Comparison of ENCODE assay signal across 10 cellular contexts in the genomic region with DNA sequence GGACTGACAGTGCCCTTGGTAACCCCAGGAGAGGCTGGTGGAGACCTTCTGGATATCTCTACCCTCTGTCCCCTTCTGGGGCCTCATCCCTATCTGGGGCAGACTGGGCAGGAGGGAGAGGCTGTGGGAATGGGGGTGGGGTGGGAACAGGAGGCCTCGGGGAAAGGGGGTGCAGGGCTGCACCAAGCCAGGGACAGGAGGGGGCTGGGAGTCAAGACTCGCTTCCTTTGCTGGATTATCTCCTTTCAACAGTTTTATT. TPM values are rescaled to one million over a fixed set of nuclear protein-coding genes. Genes with fewer than 3 reads are reported as not detected.
DNase-seq lines count a peak whose midpoint lies in the region; ATAC-seq, FAIRE-seq and TF ChIP-seq lines count a peak whose summit lies in the region.
"Had no signal": no experiment of that assay in that cellular context is flagged by ENCODE, and none has a peak within 500 bp of the region (broad histone marks: within the 10 kb centered on the region; RNA-seq: fewer than 3 reads in every experiment).

No MANE protein-coding gene starts in this region.

- peak overlapping the region; percentile 86; the same call in 1 of the 2 replicates for H3K18ac ChIP-seq in H1 (ENCODE audit: extremely low read depth, low read length)

- TF ChIP-seq EP300 in H1 (IDR thresholded peaks at IDR 0.05; ENCODE audit: borderline replicate concordance in 1 of 2, low read depth in 2 of 2, low read length in 2 of 2) = no peak

- H2BK120ac ChIP-seq in H1 (replicated peaks; ENCODE audit: low read depth, low read length) = peak overlapping the region; percentile 1

- H2BK15ac ChIP-seq in H1 (ENCODE audit: low read length) = no peak overlapping the region

- no peak for TF ChIP-seq RAD21 in H1 (IDR thresholded peaks at IDR 0.05 in 1 of 2, conservative IDR thresholded peaks at IDR 0.05 in 1 of 2; ENCODE audit: low read depth in 2 of 2, low read length in 2 of 2)

- peaks cover 5% of the 10 kb centered on the region for H3K27me3 Mint-ChIP-seq in neural progenitor cell (ENCODE audit: insufficient read depth, low read depth)

- peak overlapping the region; percentile 89 for H3K4ac ChIP-seq in H1 (replicated peaks; ENCODE audit: insufficient read length, low read depth, low read length)

- peak overlapping the region; percentile 85 for H3K4me3 Mint-ChIP-seq in neural progenitor cell

- H4K8ac ChIP-seq in H1 (ENCODE audit: extremely low read depth, insufficient read depth, low read length) = no peak overlapping the region

- H3K23ac ChIP-seq in H1 (ENCODE audit: insufficient read length) = no peak overlapping the region

- peaks cover 36% of the 10 kb centered on the region for H3K36me3 ChIP-seq in left ventricle myocardium inferior
- peaks cover 2 to 17% (median 13%) of the 10 kb centered on the region in 4 experiments; a peak in 6 of 8 replicates for H3K36me3 ChIP-seq in H1 (ENCODE audit: control insufficient read depth in 2 of 4, insufficient read depth in 4 of 4, low read length in 3 of 4)
- no peaks in the 10 kb centered on the region for H3K36me3 ChIP-seq in neural progenitor cell
- H3K36me3 ChIP-seq in mucosa of descending colon (ENCODE audit: low read depth) = no peaks in the 10 kb centered on the region

- peak overlapping the region; percentile 94 for H3K27ac ChIP-seq in left ventricle myocardium inferior (replicated peaks)
- peak overlapping the region; percentile 92 for H3K27ac ChIP-seq in H1 (ENCODE audit: low read depth, low read length)
- H3K27ac ChIP-seq in neural progenitor cell = peak overlapping the region; percentile 90

- CTCF ChIA-PET in H1 (lab: Charles Lee; ENCODE audit: partially characterized antibody) = interaction anchor here (0.6 to 34.4 kb wide), 6 partner anchors 9 to 284 kb away, joined by 3 to 638 read pairs (median 4); a partner anchor contains a TSS

- H2AK5ac ChIP-seq in H1 (ENCODE audit: low read depth, low read length) = no peak overlapping the region

- peak overlapping the region; percentile 58 for H3K4me3 ChIP-seq in left ventricle myocardium inferior
- peak overlapping the region in 1 of 4 experiments; percentile 53; a peak in 2 of 8 replicates for H3K4me3 ChIP-seq in H1 (ENCODE audit: extremely low read depth in 1 of 4, insufficient read depth in 2 of 4, low read depth in 3 of 4, low read length in 4 of 4)
- peak overlapping the region; percentile 48 for H3K4me3 ChIP-seq in neural progenitor cell
- H3K4me3 ChIP-seq in mucosa of descending colon = no peak overlapping the region

- peak overlapping the region; percentile 100 for H3K27ac Mint-ChIP-seq in neural progenitor cell
- H3K27ac Mint-ChIP-seq: activated T-helper 2 cell treated with anti-CD3 and anti-CD28 coated beads, Interferon-gamma antibody, Interleukin-2, Interleukin-4, amounts not matched to agents 10 μg/mL and 5 μg/mL and 100 μg/mL, durations not matched to agents 14 hours and 24 hours and 36 hours had no signal

- no peak for ATAC-seq in Right ventricle myocardium inferior
- ATAC-seq in mucosa of descending colon = no peak

- peaks cover 2% of the 10 kb centered on the region for H3K23me2 ChIP-seq in H1 (ENCODE audit: low read depth, low read length)

- no peak for TF ChIP-seq POLR2A in H1 (IDR thresholded peaks at IDR 0.05; ENCODE audit: control extremely low read depth in 1 of 2, low read depth in 2 of 2, low read length in 2 of 2)

- H3K4me2 ChIP-seq in H1 (ENCODE audit: insufficient read depth in 1 of 2, low read depth in 2 of 2, low read length in 2 of 2) = peak overlapping the region; percentile 82 to 96
- H3K4me2 ChIP-seq in neural progenitor cell = peak overlapping the region; percentile 81

- no peak overlapping the region; the same call in 1 of the 2 replicates for H2BK20ac ChIP-seq in H1 (ENCODE audit: low read length)

- H3K79me2 ChIP-seq in H1 (ENCODE audit: control insufficient read depth in 1 of 2, insufficient read depth in 2 of 2, low read length in 2 of 2) (peaks cover 0 to 6% of the 10 kb centered on the region in 2 experiments; a peak in 1 of 4 replicates), neural progenitor cell (ENCODE audit: low read depth) (peaks cover 7% of the 10 kb centered on the region)

- 0 out of 2 replicates have a peak, but pooled peaks cover 3% of the 10 kb centered on the region for H3K79me1 ChIP-seq in H1 (ENCODE audit: low read depth, low read length)

- H3K14ac ChIP-seq in H1 (ENCODE audit: insufficient read length) = no peak overlapping the region

- H4K5ac ChIP-seq in H1 (ENCODE audit: insufficient read length, low read depth, low read length) = no peak overlapping the region

- WGBS in H1 (ENCODE audit: extremely low coverage in 1 of 2, insufficient coverage in 1 of 2, insufficient read length in 1 of 2, insufficient replicate concordance in 2 of 2, low coverage in 1 of 2, low lambda C conversion rate in 2 of 2, missing lambda C conversion rate in 1 of 2), 2 experiments = 0% methylated on average over 1 of the region's 2 CpGs; no CpG with 5 or more reads in 1 of the 2 experiments

- H3K56ac ChIP-seq in H1 (replicated peaks; ENCODE audit: insufficient read length, low read depth, low read length) = no peak overlapping the region

- peaks cover 36% of the 10 kb centered on the region for H3F3A ChIP-seq in neural progenitor cell (ENCODE audit: low read depth)

- H3K36me3 Mint-ChIP-seq in neural progenitor cell = peaks cover 2% of the 10 kb centered on the region

- TF ChIP-seq CTCF in left ventricle myocardium inferior (IDR thresholded peaks at IDR 0.05; ENCODE audit: borderline replicate concordance) (no peak), H1 (IDR thresholded peaks at IDR 0.05; ENCODE audit: control extremely low read depth in 1 of 3, insufficient read depth in 1 of 3, low read depth in 1 of 3, low read length in 3 of 3) (no peak), neural progenitor cell (IDR thresholded peaks at IDR 0.05) (no peak), mucosa of descending colon (IDR thresholded peaks at IDR 0.05) (no peak)

- H3K9ac ChIP-seq in H1 (replicated peaks in 1 of 4; ENCODE audit: extremely low read depth in 1 of 4, low read depth in 3 of 4, low read length in 3 of 4) (peak overlapping the region in 1 of 4 experiments; percentile 5; a peak in 1 of 7 replicates), neural progenitor cell (no peak overlapping the region)

- peak overlapping the region; percentile 98; the same call in 1 of the 2 replicates for H2BK5ac ChIP-seq in H1 (ENCODE audit: low read depth, low read length)

- no peak overlapping the region for H2AFZ ChIP-seq in H1 (ENCODE audit: low read length)
- no peak overlapping the region for H2AFZ ChIP-seq in neural progenitor cell (replicated peaks)

- intact Hi-C loops in left ventricle myocardium inferior (cut with micrococcal nuclease) = no loop called here
- intact Hi-C loops in Right ventricle myocardium inferior (cut with DNase I) = no loop called here
- intact Hi-C loops in mucosa of descending colon (cut with DNase I, micrococcal nuclease) = no loop called here

- no peaks in the 10 kb centered on the region for H3K9me3 ChIP-seq in left ventricle myocardium inferior (replicated peaks)
- no peaks in the 10 kb centered on the region for H3K9me3 ChIP-seq in H1 (ENCODE audit: insufficient read depth in 2 of 2, low read depth in 1 of 2, low read length in 1 of 2)
- H3K9me3 ChIP-seq in neural progenitor cell (ENCODE audit: low read depth) = no peaks in the 10 kb centered on the region
- H3K9me3 ChIP-seq in mucosa of descending colon = no peaks in the 10 kb centered on the region

- POLR2A ChIA-PET in H1 (lab: Charles Lee; ENCODE audit: partially characterized antibody) = interaction anchor here (0.8 to 2.7 kb wide), 8 partner anchors 8 to 94 kb away, joined by 3 to 14 read pairs (median 8); a partner anchor contains a TSS

- H3K27me3 ChIP-seq in left ventricle myocardium inferior (ENCODE audit: low read depth) (no peaks in the 10 kb centered on the region), H1 (replicated peaks in 1 of 4; ENCODE audit: control insufficient read depth in 3 of 4, extremely low read depth in 1 of 4, insufficient read depth in 3 of 4, low read length in 3 of 4) (no peaks in the 10 kb centered on the region), neural progenitor cell (no peaks in the 10 kb centered on the region)

- H3K4me1 Mint-ChIP-seq in neural progenitor cell = peaks cover 36% of the 10 kb centered on the region

- H3K9me3 Mint-ChIP-seq in neural progenitor cell = no peaks in the 10 kb centered on the region
- H3K9me3 Mint-ChIP-seq: activated T-helper 2 cell treated with anti-CD3 and anti-CD28 coated beads, Interferon-gamma antibody, Interleukin-2, Interleukin-4, amounts not matched to agents 10 μg/mL and 5 μg/mL and 100 μg/mL, durations not matched to agents 14 hours and 24 hours and 36 hours had no signal

- H3K4me1 ChIP-seq in left ventricle myocardium inferior (peaks cover 69% of the 10 kb centered on the region), H1 (replicated peaks in 1 of 4; ENCODE audit: control insufficient read depth in 3 of 4, insufficient read depth in 4 of 4, low read length in 3 of 4) (peaks cover 1 to 11% (median 6%) of the 10 kb centered on the region in 4 experiments), neural progenitor cell (peaks cover 17% of the 10 kb centered on the region), mucosa of descending colon (ENCODE audit: low read depth) (peaks cover 17% of the 10 kb centered on the region)

- H4K20me1 ChIP-seq in H1 (replicated peaks in 1 of 2; ENCODE audit: control insufficient read depth in 1 of 2, insufficient read depth in 2 of 2, low read length in 2 of 2) (no peaks in the 10 kb centered on the region), neural progenitor cell (ENCODE audit: low read depth) (no peaks in the 10 kb centered on the region)

- no peak for FAIRE-seq in H1 (lab: Jason Lieb, UNC)
- FAIRE-seq: endometrium had no signal

- no peak overlapping the region for H2BK12ac ChIP-seq in H1 (ENCODE audit: low read depth, low read length)

- peak overlapping the region; percentile 8 for H4K91ac ChIP-seq in H1 (replicated peaks; ENCODE audit: insufficient read length, low read length)

- DNase-seq in left ventricle myocardium inferior (no peak), Right ventricle myocardium inferior (ENCODE audit: missing footprints) (no peak), H1 (ENCODE audit: low read depth in 1 of 2, low spot score in 2 of 2) (no peak), neural progenitor cell (ENCODE audit: low spot score) (no peak), mucosa of descending colon (no peak), midbrain (lab: John Stamatoyannopoulos, UW) (no peak), NCI-H1417 treated with DMSO at 0.1 percent for 48 hours (lab: John Stamatoyannopoulos, UW) (no peak)
- no peak for DNase-seq in stimulated activated CD4-positive, alpha-beta T cell treated with anti-CD3 and anti-CD28 coated beads, Interleukin-2, amount 100 ng/mL, for 24 hours

RNA-seq across cellular contexts. Expression of a gene that starts 24.8 kb away (rescaled TPM):
- total RNA-seq in left ventricle myocardium inferior (29.3 TPM), Right ventricle myocardium inferior (30.4 TPM), neural progenitor cell (ENCODE audit: low replicate concordance) (16.6 and 55.1 TPM in 2 replicates), mucosa of descending colon (10 to 100 TPM; 29.5 to 48.1 (median 30.0) TPM)
- 104 and 114 TPM in 2 replicates for total RNA-seq in H1 (2021; fragmentation: NEBNext Ultra II Directional; extraction: Animal tissue kit (Norgen Biotek cat#: 25700))
- polyA plus RNA-seq in H1 (2011; rRNA removed) = 343 and 436 TPM in 2 replicates
- 191 TPM for polyA plus RNA-seq in H1 (2011; cell fraction: cytosol; rRNA removed)
- polyA plus RNA-seq in H1 (2011; cell fraction: nucleus; rRNA removed) = 198 TPM
- 143 to 233 TPM (median 204 TPM) in 4 replicates for polyA plus RNA-seq in H1 (2012, experiment 1 of 2)
- 249 TPM for polyA plus RNA-seq in H1 (2012, experiment 2 of 2)
- 394 TPM for polyA plus RNA-seq in H1 (2013, experiment 1 of 2)
- 451 TPM for polyA plus RNA-seq in H1 (2013, experiment 2 of 2)
- 132 and 168 TPM in 2 replicates for polyA minus RNA-seq in H1 (2011; rRNA and poly(A)+ RNA removed)
- polyA minus RNA-seq in H1 (2011; cell fraction: cytosol; rRNA and poly(A)+ RNA removed) = 151 TPM
- 96.9 TPM for polyA minus RNA-seq in H1 (2011; cell fraction: nucleus; rRNA and poly(A)+ RNA removed)

RNA-seq across cellular contexts. Expression of a gene that starts 28.1 kb away (rescaled TPM):
- 62.6 TPM for total RNA-seq in left ventricle myocardium inferior
- total RNA-seq in Right ventricle myocardium inferior = 67.5 TPM
- 48.5 and 54.0 TPM in 2 replicates for total RNA-seq in H1 (2021; fragmentation: NEBNext Ultra II Directional; extraction: Animal tissue kit (Norgen Biotek cat#: 25700))
- 54.4 and 79.2 TPM in 2 replicates for polyA plus RNA-seq in H1 (2011; rRNA removed)
- 78.3 TPM for polyA plus RNA-seq in H1 (2011; cell fraction: cytosol; rRNA removed)
- 103 TPM for polyA plus RNA-seq in H1 (2011; cell fraction: nucleus; rRNA removed)
- 31.8 to 62.6 TPM (median 53.9 TPM) in 4 replicates for polyA plus RNA-seq in H1 (2012, experiment 1 of 2)
- 44.0 TPM for polyA plus RNA-seq in H1 (2012, experiment 2 of 2)
- polyA plus RNA-seq in H1 (2013, experiment 1 of 2) = 23.8 TPM
- 23.7 TPM for polyA plus RNA-seq in H1 (2013, experiment 2 of 2)
- 77.4 and 115 TPM in 2 replicates for polyA minus RNA-seq in H1 (2011; rRNA and poly(A)+ RNA removed)
- 41.8 TPM for polyA minus RNA-seq in H1 (2011; cell fraction: cytosol; rRNA and poly(A)+ RNA removed)
- 57.9 TPM for polyA minus RNA-seq in H1 (2011; cell fraction: nucleus; rRNA and poly(A)+ RNA removed)
- 23.6 and 71.0 TPM in 2 replicates for total RNA-seq in neural progenitor cell (ENCODE audit: low replicate concordance)
- total RNA-seq in mucosa of descending colon = 10 to 100 TPM; 18.9 to 48.3 (median 32.4) TPM

RNA-seq across cellular contexts. Expression of a gene that starts 28.8 kb away (rescaled TPM):
- total RNA-seq in left ventricle myocardium inferior (41.2 TPM), Right ventricle myocardium inferior (47.6 TPM), neural progenitor cell (ENCODE audit: low replicate concordance) (69.6 and 76.7 TPM in 2 replicates), mucosa of descending colon (10 to 100 TPM; 45.1 to 63.5 (median 48.2) TPM)
- 118 and 142 TPM in 2 replicates for total RNA-seq in H1 (2021; fragmentation: NEBNext Ultra II Directional; extraction: Animal tissue kit (Norgen Biotek cat#: 25700))
- polyA plus RNA-seq in H1 (2011; rRNA removed) = 51.6 and 69.8 TPM in 2 replicates
- polyA plus RNA-seq in H1 (2011; cell fraction: cytosol; rRNA removed) = 57.3 TPM
- 31.1 TPM for polyA plus RNA-seq in H1 (2011; cell fraction: nucleus; rRNA removed)
- polyA plus RNA-seq in H1 (2012, experiment 1 of 2) = 59.4 to 75.6 TPM (median 69.7 TPM) in 4 replicates
- polyA plus RNA-seq in H1 (2012, experiment 2 of 2) = 76.0 TPM
- polyA plus RNA-seq in H1 (2013, experiment 1 of 2) = 126 TPM
- polyA plus RNA-seq in H1 (2013, experiment 2 of 2) = 129 TPM
- polyA minus RNA-seq in H1 (2011; rRNA and poly(A)+ RNA removed) = 83.5 and 95.8 TPM in 2 replicates
- 54.6 TPM for polyA minus RNA-seq in H1 (2011; cell fraction: cytosol; rRNA and poly(A)+ RNA removed)
- polyA minus RNA-seq in H1 (2011; cell fraction: nucleus; rRNA and poly(A)+ RNA removed) = 32.1 TPM

RNA-seq across cellular contexts. Expression of a gene that starts 46.4 kb away (rescaled TPM):
- 0.27 TPM for total RNA-seq in left ventricle myocardium inferior
- 2.0 TPM for total RNA-seq in Right ventricle myocardium inferior
- total RNA-seq in H1 (2021; fragmentation: NEBNext Ultra II Directional; extraction: Animal tissue kit (Norgen Biotek cat#: 25700)) = 18.8 and 19.4 TPM in 2 replicates
- polyA plus RNA-seq in H1 (2011; rRNA removed) = 21.6 and 24.1 TPM in 2 replicates
- 17.5 TPM for polyA plus RNA-seq in H1 (2011; cell fraction: cytosol; rRNA removed)
- polyA plus RNA-seq in H1 (2011; cell fraction: nucleus; rRNA removed) = 32.1 TPM
- polyA plus RNA-seq in H1 (2012, experiment 1 of 2) = 16.3 to 20.8 TPM (median 17.6 TPM) in 4 replicates
- polyA plus RNA-seq in H1 (2012, experiment 2 of 2) = 16.8 TPM
- 10.8 TPM for polyA plus RNA-seq in H1 (2013, experiment 1 of 2)
- polyA plus RNA-seq in H1 (2013, experiment 2 of 2) = 10.3 TPM
- 35.7 and 36.8 TPM in 2 replicates for polyA minus RNA-seq in H1 (2011; rRNA and poly(A)+ RNA removed)
- 17.8 TPM for polyA minus RNA-seq in H1 (2011; cell fraction: cytosol; rRNA and poly(A)+ RNA removed)
- 18.6 TPM for polyA minus RNA-seq in H1 (2011; cell fraction: nucleus; rRNA and poly(A)+ RNA removed)
- 6.5 and 11.0 TPM in 2 replicates for total RNA-seq in neural progenitor cell (ENCODE audit: low replicate concordance)
- 1 to 10 TPM; 1.5 to 3.0 (median 1.8) TPM for total RNA-seq in mucosa of descending colon
